In the genomic region with DNA sequence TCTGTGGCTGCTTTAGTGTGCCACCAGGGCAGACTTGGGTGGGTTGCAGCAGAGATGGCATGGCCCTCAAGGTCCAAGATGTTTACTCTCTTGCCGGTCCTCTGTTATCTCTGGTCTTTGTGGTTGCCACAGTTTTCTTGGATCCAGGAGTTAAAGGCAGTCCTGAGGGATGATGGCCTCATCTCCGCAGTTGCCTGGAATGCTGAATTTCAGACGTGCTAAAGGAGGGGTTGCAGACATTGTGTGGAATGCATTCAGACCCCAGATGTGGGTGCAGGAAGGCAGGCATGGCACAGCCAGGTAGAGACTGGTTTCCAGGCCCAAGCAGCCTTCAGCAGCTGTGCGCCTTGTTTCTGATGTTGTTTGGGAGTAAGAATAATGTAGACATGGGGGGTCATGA, we compare ENCODE assay signal across 1 cellular context.
TF ChIP-seq lines count a peak whose summit lies in the region.

No MANE protein-coding gene starts in this region.

TF ChIP-seq in GM23338, 12 proteins besides CTCF, POLR2A, EP300 and RAD21 (continued from another document):
- TF ChIP-seq, protein P1, sequence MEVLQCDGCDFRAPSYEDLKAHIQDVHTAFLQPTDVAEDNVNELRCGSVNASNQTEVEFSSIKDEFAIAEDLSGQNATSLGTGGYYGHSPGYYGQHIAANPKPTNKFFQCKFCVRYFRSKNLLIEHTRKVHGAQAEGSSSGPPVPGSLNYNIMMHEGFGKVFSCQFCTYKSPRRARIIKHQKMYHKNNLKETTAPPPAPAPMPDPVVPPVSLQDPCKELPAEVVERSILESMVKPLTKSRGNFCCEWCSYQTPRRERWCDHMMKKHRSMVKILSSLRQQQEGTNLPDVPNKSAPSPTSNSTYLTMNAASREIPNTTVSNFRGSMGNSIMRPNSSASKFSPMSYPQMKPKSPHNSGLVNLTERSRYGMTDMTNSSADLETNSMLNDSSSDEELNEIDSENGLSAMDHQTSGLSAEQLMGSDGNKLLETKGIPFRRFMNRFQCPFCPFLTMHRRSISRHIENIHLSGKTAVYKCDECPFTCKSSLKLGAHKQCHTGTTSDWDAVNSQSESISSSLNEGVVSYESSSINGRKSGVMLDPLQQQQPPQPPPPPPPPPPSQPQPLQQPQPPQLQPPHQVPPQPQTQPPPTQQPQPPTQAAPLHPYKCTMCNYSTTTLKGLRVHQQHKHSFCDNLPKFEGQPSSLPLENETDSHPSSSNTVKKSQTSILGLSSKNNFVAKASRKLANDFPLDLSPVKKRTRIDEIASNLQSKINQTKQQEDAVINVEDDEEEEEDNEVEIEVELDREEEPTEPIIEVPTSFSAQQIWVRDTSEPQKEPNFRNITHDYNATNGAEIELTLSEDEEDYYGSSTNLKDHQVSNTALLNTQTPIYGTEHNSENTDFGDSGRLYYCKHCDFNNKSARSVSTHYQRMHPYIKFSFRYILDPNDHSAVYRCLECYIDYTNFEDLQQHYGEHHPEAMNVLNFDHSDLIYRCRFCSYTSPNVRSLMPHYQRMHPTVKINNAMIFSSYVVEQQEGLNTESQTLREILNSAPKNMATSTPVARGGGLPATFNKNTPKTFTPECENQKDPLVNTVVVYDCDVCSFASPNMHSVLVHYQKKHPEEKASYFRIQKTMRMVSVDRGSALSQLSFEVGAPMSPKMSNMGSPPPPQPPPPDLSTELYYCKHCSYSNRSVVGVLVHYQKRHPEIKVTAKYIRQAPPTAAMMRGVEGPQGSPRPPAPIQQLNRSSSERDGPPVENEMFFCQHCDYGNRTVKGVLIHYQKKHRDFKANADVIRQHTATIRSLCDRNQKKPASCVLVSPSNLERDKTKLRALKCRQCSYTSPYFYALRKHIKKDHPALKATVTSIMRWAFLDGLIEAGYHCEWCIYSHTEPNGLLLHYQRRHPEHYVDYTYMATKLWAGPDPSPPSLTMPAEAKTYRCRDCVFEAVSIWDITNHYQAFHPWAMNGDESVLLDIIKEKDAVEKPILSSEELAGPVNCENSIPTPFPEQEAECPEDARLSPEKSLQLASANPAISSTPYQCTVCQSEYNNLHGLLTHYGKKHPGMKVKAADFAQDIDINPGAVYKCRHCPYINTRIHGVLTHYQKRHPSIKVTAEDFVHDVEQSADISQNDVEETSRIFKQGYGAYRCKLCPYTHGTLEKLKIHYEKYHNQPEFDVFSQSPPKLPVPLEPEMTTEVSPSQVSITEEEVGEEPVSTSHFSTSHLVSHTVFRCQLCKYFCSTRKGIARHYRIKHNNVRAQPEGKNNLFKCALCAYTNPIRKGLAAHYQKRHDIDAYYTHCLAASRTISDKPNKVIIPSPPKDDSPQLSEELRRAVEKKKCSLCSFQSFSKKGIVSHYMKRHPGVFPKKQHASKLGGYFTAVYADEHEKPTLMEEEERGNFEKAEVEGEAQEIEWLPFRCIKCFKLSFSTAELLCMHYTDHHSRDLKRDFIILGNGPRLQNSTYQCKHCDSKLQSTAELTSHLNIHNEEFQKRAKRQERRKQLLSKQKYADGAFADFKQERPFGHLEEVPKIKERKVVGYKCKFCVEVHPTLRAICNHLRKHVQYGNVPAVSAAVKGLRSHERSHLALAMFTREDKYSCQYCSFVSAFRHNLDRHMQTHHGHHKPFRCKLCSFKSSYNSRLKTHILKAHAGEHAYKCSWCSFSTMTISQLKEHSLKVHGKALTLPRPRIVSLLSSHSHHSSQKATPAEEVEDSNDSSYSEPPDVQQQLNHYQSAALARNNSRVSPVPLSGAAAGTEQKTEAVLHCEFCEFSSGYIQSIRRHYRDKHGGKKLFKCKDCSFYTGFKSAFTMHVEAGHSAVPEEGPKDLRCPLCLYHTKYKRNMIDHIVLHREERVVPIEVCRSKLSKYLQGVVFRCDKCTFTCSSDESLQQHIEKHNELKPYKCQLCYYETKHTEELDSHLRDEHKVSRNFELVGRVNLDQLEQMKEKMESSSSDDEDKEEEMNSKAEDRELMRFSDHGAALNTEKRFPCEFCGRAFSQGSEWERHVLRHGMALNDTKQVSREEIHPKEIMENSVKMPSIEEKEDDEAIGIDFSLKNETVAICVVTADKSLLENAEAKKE (CRISPR knock-in tag; IDR thresholded peaks at IDR 0.05) = no peak
- TF ChIP-seq, protein P2, sequence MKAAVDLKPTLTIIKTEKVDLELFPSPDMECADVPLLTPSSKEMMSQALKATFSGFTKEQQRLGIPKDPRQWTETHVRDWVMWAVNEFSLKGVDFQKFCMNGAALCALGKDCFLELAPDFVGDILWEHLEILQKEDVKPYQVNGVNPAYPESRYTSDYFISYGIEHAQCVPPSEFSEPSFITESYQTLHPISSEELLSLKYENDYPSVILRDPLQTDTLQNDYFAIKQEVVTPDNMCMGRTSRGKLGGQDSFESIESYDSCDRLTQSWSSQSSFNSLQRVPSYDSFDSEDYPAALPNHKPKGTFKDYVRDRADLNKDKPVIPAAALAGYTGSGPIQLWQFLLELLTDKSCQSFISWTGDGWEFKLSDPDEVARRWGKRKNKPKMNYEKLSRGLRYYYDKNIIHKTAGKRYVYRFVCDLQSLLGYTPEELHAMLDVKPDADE (IDR thresholded peaks at IDR 0.05) = no peak
- TF ChIP-seq ZNF331 (CRISPR knock-in tag; IDR thresholded peaks at IDR 0.05; ENCODE audit: low read depth) (no peak), NANOG (IDR thresholded peaks at IDR 0.05; ENCODE audit: borderline replicate concordance) (no peak), POLR2AphosphoS5 (IDR thresholded peaks at IDR 0.05; ENCODE audit: low read depth) (no peak), JUNB (IDR thresholded peaks at IDR 0.05; ENCODE audit: unreplicated experiment) (no peak), CREB1 (CRISPR knock-in tag; IDR thresholded peaks at IDR 0.05; ENCODE audit: low read depth) (no peak), EZH2phosphoT487 (IDR thresholded peaks at IDR 0.05; ENCODE audit: unreplicated experiment) (no peak)
- TF ChIP-seq, protein P3, sequence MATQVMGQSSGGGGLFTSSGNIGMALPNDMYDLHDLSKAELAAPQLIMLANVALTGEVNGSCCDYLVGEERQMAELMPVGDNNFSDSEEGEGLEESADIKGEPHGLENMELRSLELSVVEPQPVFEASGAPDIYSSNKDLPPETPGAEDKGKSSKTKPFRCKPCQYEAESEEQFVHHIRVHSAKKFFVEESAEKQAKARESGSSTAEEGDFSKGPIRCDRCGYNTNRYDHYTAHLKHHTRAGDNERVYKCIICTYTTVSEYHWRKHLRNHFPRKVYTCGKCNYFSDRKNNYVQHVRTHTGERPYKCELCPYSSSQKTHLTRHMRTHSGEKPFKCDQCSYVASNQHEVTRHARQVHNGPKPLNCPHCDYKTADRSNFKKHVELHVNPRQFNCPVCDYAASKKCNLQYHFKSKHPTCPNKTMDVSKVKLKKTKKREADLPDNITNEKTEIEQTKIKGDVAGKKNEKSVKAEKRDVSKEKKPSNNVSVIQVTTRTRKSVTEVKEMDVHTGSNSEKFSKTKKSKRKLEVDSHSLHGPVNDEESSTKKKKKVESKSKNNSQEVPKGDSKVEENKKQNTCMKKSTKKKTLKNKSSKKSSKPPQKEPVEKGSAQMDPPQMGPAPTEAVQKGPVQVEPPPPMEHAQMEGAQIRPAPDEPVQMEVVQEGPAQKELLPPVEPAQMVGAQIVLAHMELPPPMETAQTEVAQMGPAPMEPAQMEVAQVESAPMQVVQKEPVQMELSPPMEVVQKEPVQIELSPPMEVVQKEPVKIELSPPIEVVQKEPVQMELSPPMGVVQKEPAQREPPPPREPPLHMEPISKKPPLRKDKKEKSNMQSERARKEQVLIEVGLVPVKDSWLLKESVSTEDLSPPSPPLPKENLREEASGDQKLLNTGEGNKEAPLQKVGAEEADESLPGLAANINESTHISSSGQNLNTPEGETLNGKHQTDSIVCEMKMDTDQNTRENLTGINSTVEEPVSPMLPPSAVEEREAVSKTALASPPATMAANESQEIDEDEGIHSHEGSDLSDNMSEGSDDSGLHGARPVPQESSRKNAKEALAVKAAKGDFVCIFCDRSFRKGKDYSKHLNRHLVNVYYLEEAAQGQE (IDR thresholded peaks at IDR 0.05; ENCODE audit: unreplicated experiment) = no peak
TF ChIP-seq in GM23338: peak in this region for 0.
